In the genomic region with DNA sequence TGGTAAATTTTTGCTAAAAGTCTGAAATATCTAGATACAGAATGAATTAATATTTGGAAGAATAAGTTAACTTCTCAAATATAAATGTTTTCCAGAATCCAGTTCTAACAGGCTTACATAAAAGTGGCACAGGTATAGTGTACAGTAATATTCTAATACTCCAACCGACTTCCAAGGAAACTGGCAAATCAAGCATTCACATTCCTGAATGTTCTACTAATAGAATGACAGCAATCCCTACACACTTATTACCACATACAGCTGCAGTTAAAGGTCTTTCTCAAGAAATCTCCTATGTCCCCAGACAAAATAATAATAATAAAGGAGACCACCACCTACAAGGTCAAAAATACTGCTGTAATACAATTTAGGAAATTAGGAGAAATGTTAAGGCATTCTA, we compare ENCODE assay signal across 17 cellular contexts. TPM values are rescaled to one million over a fixed set of nuclear protein-coding genes. Genes with fewer than 3 reads are reported as not detected.
A peak's percentile ranks its signal among the peaks of the same experiment; 100 is the strongest.
DNase-seq lines count a peak whose midpoint lies in the region; ATAC-seq, FAIRE-seq and TF ChIP-seq lines count a peak whose summit lies in the region.
"Had no signal": no experiment of that assay in that cellular context is flagged by ENCODE, and none has a peak within 500 bp of the region (broad histone marks: within the 10 kb centered on the region; RNA-seq: fewer than 3 reads in every experiment).

No MANE protein-coding gene starts in this region.

- H3K27ac ChIP-seq in heart right ventricle: peak overlapping the region in 1 of 10 donors; percentile 4
- peak overlapping the region; percentile 79 to 81 for H3K27ac ChIP-seq in mucosa of rectum (ENCODE audit: low read depth in 2 of 2, low read length in 2 of 2)
- H3K27ac ChIP-seq: C4-2B had no signal

- no peak for DNase-seq in left ventricle myocardium superior
- no peak for DNase-seq in heart right ventricle
- peak; percentile 54 for DNase-seq in bronchial epithelial cell (ENCODE audit: low read depth)
- no peak for DNase-seq in activated CD8-positive, alpha-beta memory T cell treated with anti-CD3 and anti-CD28 coated beads, Interleukin-2, amount 50 U/mL, for 4 hours
- no peak for DNase-seq in progenitor cell of endocrine pancreas (ENCODE audit: low spot score, unreplicated experiment)
- DNase-seq in NCI-H128 (lab: John Stamatoyannopoulos, UW; ENCODE audit: unreplicated experiment): no peak
- DNase-seq: 8988T, DMS153, H9, MV-4-11, NCI-H1436, NCI-H2081, NCI-H510A treated with DMSO at 0.1 percent for 48 hours had no signal

- H3K27me3 Mint-ChIP-seq in progenitor cell of endocrine pancreas: no peaks in the 10 kb centered on the region

- H3K27me3 ChIP-seq in heart right ventricle (no peaks in the 10 kb centered on the region), bronchial epithelial cell (ENCODE audit: control insufficient read depth, insufficient read depth, low read length) (no peaks in the 10 kb centered on the region), mucosa of rectum (ENCODE audit: control insufficient read depth in 2 of 2, insufficient read depth in 2 of 2, low read length in 2 of 2) (no peaks in the 10 kb centered on the region)

- H3K36me3 Mint-ChIP-seq in progenitor cell of endocrine pancreas (ENCODE audit: insufficient read depth): no peaks in the 10 kb centered on the region

- WGBS in heart right ventricle, 2 donors: 17 to 42% methylated on average over 1 of the region's 1 CpG

- no peak overlapping the region for H3K27ac Mint-ChIP-seq in progenitor cell of endocrine pancreas
- H3K27ac Mint-ChIP-seq: H9 had no signal

- intact Hi-C loops in left ventricle myocardium superior (cut with micrococcal nuclease) (no loop called here), heart right ventricle (cut with DNase I) (no loop called here)

- H3K4me3 Mint-ChIP-seq in progenitor cell of endocrine pancreas (ENCODE audit: low read depth): no peak overlapping the region
- H3K4me3 Mint-ChIP-seq: H9 had no signal

- H3K9me3 Mint-ChIP-seq in progenitor cell of endocrine pancreas (ENCODE audit: low read depth): no peaks in the 10 kb centered on the region
- H3K9me3 Mint-ChIP-seq: H9 had no signal

- peaks cover 26% of the 10 kb centered on the region for H3K4me1 Mint-ChIP-seq in progenitor cell of endocrine pancreas (ENCODE audit: low read depth)

- H3K36me3 ChIP-seq in heart right ventricle (no peaks in the 10 kb centered on the region), bronchial epithelial cell (ENCODE audit: control insufficient read depth, insufficient read depth, low read length) (no peaks in the 10 kb centered on the region), mucosa of rectum (ENCODE audit: control insufficient read depth in 2 of 2, insufficient read depth in 2 of 2, low read length in 2 of 2) (no peaks in the 10 kb centered on the region)

- H3K9me3 ChIP-seq in heart right ventricle (no peaks in the 10 kb centered on the region), mucosa of rectum (ENCODE audit: control insufficient read depth in 2 of 2, low read length in 2 of 2) (no peaks in the 10 kb centered on the region)

- FAIRE-seq in bronchial epithelial cell (lab: Jason Lieb, UNC): no peak
- FAIRE-seq: RCC 7860 had no signal

- TF ChIP-seq CTCF in heart right ventricle (IDR thresholded peaks at IDR 0.05) (no peak), bronchial epithelial cell (IDR thresholded peaks at IDR 0.05; ENCODE audit: insufficient read depth, low read length, severe bottlenecking) (no peak), progenitor cell of endocrine pancreas (IDR thresholded peaks at IDR 0.05; ENCODE audit: unreplicated experiment) (no peak)

- peak overlapping the region in 1 of 2 donors; percentile 12 for H3K9ac ChIP-seq in mucosa of rectum (ENCODE audit: low read depth in 1 of 2, low read length in 2 of 2)

- H3K4me3 ChIP-seq in heart right ventricle (no peak overlapping the region), bronchial epithelial cell (ENCODE audit: low read depth, low read length) (no peak overlapping the region), mucosa of rectum (ENCODE audit: low read length in 2 of 2) (no peak overlapping the region)

- peak; percentile 36 for ATAC-seq in left ventricle myocardium superior
- no peak for ATAC-seq in heart right ventricle
- no peak for ATAC-seq in GM21619 (IDR thresholded peaks at IDR 0.05; ENCODE audit: unreplicated experiment)

- peaks cover 0 to 66% (median 35%) of the 10 kb centered on the region in 9 donors for H3K4me1 ChIP-seq in heart right ventricle
- peaks cover 13 to 38% of the 10 kb centered on the region in 2 donors for H3K4me1 ChIP-seq in mucosa of rectum (ENCODE audit: control insufficient read depth in 2 of 2, insufficient read depth in 2 of 2, low read length in 2 of 2)

RNA-seq across cellular contexts. Expression of a gene that starts 31.9 kb away (rescaled TPM):
- 29.0 TPM for total RNA-seq in left ventricle myocardium superior
- 10 to 100 TPM; 26.3 to 34.3 (median 30.7) TPM for total RNA-seq in heart right ventricle
- polyA plus RNA-seq in heart right ventricle: 10 to 100 TPM in 1 of 2 donors, 1 to 10 TPM in 1; 8.2 to 14.3 TPM
- total RNA-seq in bronchial epithelial cell: 14.0 and 14.7 TPM in 2 replicates
- total RNA-seq in progenitor cell of endocrine pancreas: 57.1 and 58.8 TPM in 2 replicates
